In the genomic region with DNA sequence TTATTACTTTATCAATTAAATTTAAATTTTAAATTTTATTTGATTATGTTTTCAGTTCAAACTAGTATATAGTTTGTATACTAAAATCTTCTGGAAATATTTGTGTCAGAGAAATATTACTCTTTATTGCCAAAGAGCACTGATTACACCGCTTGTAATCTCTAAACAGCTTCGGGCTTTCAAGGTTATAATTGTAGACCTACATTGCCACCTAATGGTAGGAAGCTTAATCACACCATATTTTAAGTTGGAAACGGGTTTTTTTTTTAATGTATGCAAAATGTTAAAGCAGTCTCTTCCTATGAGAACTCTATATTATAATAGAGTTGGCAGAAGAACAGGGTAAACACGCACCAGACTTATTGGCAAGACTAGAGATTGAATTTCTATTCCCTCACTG, we compare ENCODE assay signal across 8 cellular contexts. TPM values are rescaled to one million over a fixed set of nuclear protein-coding genes. Genes with fewer than 3 reads are reported as not detected.
A peak's percentile ranks its signal among the peaks of the same experiment; 100 is the strongest.
DNase-seq lines count a peak whose midpoint lies in the region; ATAC-seq and TF ChIP-seq lines count a peak whose summit lies in the region.

No MANE protein-coding gene starts in this region.

- no peaks in the 10 kb centered on the region for H3K27me3 ChIP-seq in Caco-2 (replicated peaks; ENCODE audit: control insufficient read depth, insufficient read depth, low read length)
- H3K27me3 ChIP-seq in adrenal gland: no peaks in the 10 kb centered on the region
- H3K27me3 ChIP-seq in hepatocyte: no peaks in the 10 kb centered on the region
- H3K27me3 ChIP-seq in tibial artery: peaks cover 0 to 7% of the 10 kb centered on the region in 2 donors

- H3K27me3 Mint-ChIP-seq in Caco-2 (ENCODE audit: insufficient read depth, unreplicated experiment): no peaks in the 10 kb centered on the region

- peaks cover 8% of the 10 kb centered on the region for H3K9me3 Mint-ChIP-seq in Caco-2 (ENCODE audit: unreplicated experiment)

- no peak overlapping the region for H3K4me3 Mint-ChIP-seq in Caco-2 (ENCODE audit: unreplicated experiment)

- no peak overlapping the region for H3K27ac Mint-ChIP-seq in Caco-2 (ENCODE audit: unreplicated experiment)

- H3K4me2 ChIP-seq in hepatocyte: no peak overlapping the region

- H3K4me3 ChIP-seq in Caco-2 (ENCODE audit: low read depth, low read length) (no peak overlapping the region), adrenal gland (no peak overlapping the region), hepatocyte (no peak overlapping the region), tibial artery (no peak overlapping the region)

- H3K36me3 ChIP-seq in Caco-2 (ENCODE audit: control insufficient read depth, insufficient read depth, low read length) (no peaks in the 10 kb centered on the region), adrenal gland (replicated peaks in 1 of 2) (no peaks in the 10 kb centered on the region), hepatocyte (replicated peaks; ENCODE audit: insufficient read depth, low read depth) (no peaks in the 10 kb centered on the region), tibial artery (no peaks in the 10 kb centered on the region)

- H2AFZ ChIP-seq in hepatocyte: no peak overlapping the region

- H3K9me3 ChIP-seq in Caco-2 (no peaks in the 10 kb centered on the region; the same call in 1 of the 2 replicates), adrenal gland (replicated peaks in 1 of 3) (no peaks in the 10 kb centered on the region), hepatocyte (ENCODE audit: low read depth) (no peaks in the 10 kb centered on the region), tibial artery (no peaks in the 10 kb centered on the region)

- TF ChIP-seq CTCF in Caco-2 (IDR thresholded peaks at IDR 0.05; ENCODE audit: insufficient read depth in 1 of 2, low read depth in 1 of 2, low read length in 1 of 2, severe bottlenecking in 1 of 2, unreplicated experiment in 1 of 2): peak; percentile 40 to 51
- TF ChIP-seq CTCF in adrenal gland (IDR thresholded peaks at IDR 0.05): peak; percentile 37 to 75 (median 68)
- peak; percentile 81 for TF ChIP-seq CTCF in hepatocyte (IDR thresholded peaks at IDR 0.05; ENCODE audit: poor library complexity)
- TF ChIP-seq CTCF in tibial artery (IDR thresholded peaks at IDR 0.05): peak; percentile 52 to 53

- H4K20me1 ChIP-seq in hepatocyte (ENCODE audit: insufficient read depth, poor library complexity, severe bottlenecking): no peaks in the 10 kb centered on the region

- no TSS peak for BruUV-seq in Caco-2 (replicated peaks; lab: Mats Ljungman, UMichigan)

- POLR2A ChIA-PET in Caco-2 (lab: Charles Lee): no interaction called here

- CTCF ChIA-PET in Caco-2 (lab: Charles Lee): interaction anchor here (0.6 to 1.3 kb wide), 11 partner anchors 11 to 247 kb away, joined by 3 to 15 read pairs (median 3); partner anchors contain the start of genes CORIN and NFXL1

- ATAC-seq in GM19372 (IDR thresholded peaks at IDR 0.05; ENCODE audit: low read depth, unreplicated experiment): peak; percentile 67
- ATAC-seq in activated CD4-positive, CD25-positive, alpha-beta regulatory T cell treated with anti-CD3 and anti-CD28 coated beads, Interleukin-2, amount 50 U/mL, for 24 hours: no peak

- H3K4me1 Mint-ChIP-seq in Caco-2 (ENCODE audit: low read depth, unreplicated experiment): peaks cover 3% of the 10 kb centered on the region

- intact Hi-C loops in Caco-2 (cut with micrococcal nuclease; ENCODE audit: unreplicated experiment): loop anchor here (1.0 to 2.0 kb wide), 3 partner anchors 97 to 247 kb away; no protein-coding TSS in a partner anchor
- intact Hi-C loops in adrenal gland (cut with DNase I): loop anchor here (5.0 to 10.0 kb wide), 2 partner anchors 259 to 261 kb away; no protein-coding TSS in a partner anchor
- intact Hi-C loops in tibial artery (cut with DNase I; ENCODE audit: low total_unique reads): no loop called here

- WGBS in adrenal gland, 4 donors: 0 to 2% (median 1%) methylated on average over 4 of the region's 4 CpGs
- 4% methylated on average over 4 of the region's 4 CpGs for WGBS in hepatocyte (ENCODE audit: low lambda C conversion rate, missing lambda C conversion rate)

- no peak for TF ChIP-seq POLR2A in adrenal gland (IDR thresholded peaks at IDR 0.05)

- DNase-seq in Caco-2 (peak in 1 of 2 experiments; percentile 31), M059J (ENCODE audit: low read depth) (peak; percentile 36), adrenal gland (no peak), hepatocyte (ENCODE audit: low spot score) (peak; percentile 58), tibial artery (no peak), DMS153 (lab: John Stamatoyannopoulos, UW) (no peak)

- no peaks in the 10 kb centered on the region for H3K79me2 ChIP-seq in hepatocyte

- H3K4me1 ChIP-seq in Caco-2 (no peaks in the 10 kb centered on the region), adrenal gland (replicated peaks in 1 of 2) (peaks cover 0 to 8% of the 10 kb centered on the region in 2 donors), hepatocyte (ENCODE audit: insufficient read depth) (no peaks in the 10 kb centered on the region), tibial artery (peaks cover 0 to 7% (median 2%) of the 10 kb centered on the region in 4 donors)

- H3K9me2 ChIP-seq in hepatocyte (replicated peaks; ENCODE audit: insufficient read depth): no peaks in the 10 kb centered on the region

- H3K27ac ChIP-seq in adrenal gland: no peak overlapping the region
- H3K27ac ChIP-seq in hepatocyte: no peak overlapping the region
- no peak overlapping the region for H3K27ac ChIP-seq in tibial artery

- H3K36me3 Mint-ChIP-seq in Caco-2 (ENCODE audit: insufficient read depth, unreplicated experiment): no peaks in the 10 kb centered on the region

RNA-seq across cellular contexts. Expression of gene NFXL1, which starts 19.4 kb away (rescaled TPM):
- total RNA-seq in Caco-2 (2022) (22.5 and 22.8 TPM in 2 replicates), adrenal gland (10 to 100 TPM in 2 of 8 donors, 1 to 10 TPM in 6; 6.1 to 15.4 (median 8.4) TPM), hepatocyte (9.8 and 15.2 TPM in 2 replicates)
- total RNA-seq in M059J (2014; rRNA removed; shearing (Covaris generic)): 4.9 and 5.5 TPM in 2 replicates
- polyA plus RNA-seq in adrenal gland (10 to 100 TPM in 1 of 3 donors, 1 to 10 TPM in 2; 5.1 to 13.8 (median 5.9) TPM), hepatocyte (7.2 and 9.8 TPM in 2 replicates)

Comparison
In these comparisons a context has a peak if more than half of its experiments do, and no peak if none do; other contexts are left out.
1. DNase-seq: peak in M059J (single experiment) and hepatocyte (single experiment); none in adrenal gland (0 of 7), tibial artery (0 of 2) and DMS153 (single experiment).
2. Peak in every context shown above with its lines, with median percentiles within 50 percentile points of each other: CTCF ChIP-seq.